ENCODE assay signal across 29 cellular contexts in genomic region chr17:21233581-21234337, GRCh38. TPM values are rescaled to one million over a fixed set of nuclear protein-coding genes. Genes with fewer than 3 reads are reported as not detected.
DNase-seq lines count a peak whose midpoint lies in the region; ATAC-seq and TF ChIP-seq lines count a peak whose summit lies in the region.
"Had no signal": no experiment of that assay in that cellular context is flagged by ENCODE, and none has a peak within 500 bp of the region (broad histone marks: within the 10 kb centered on the region; RNA-seq: fewer than 3 reads in every experiment).

No MANE protein-coding gene starts in this region.

- peaks cover 20% of the 10 kb centered on the region for H3K9me3 Mint-ChIP-seq in glutamatergic neuron (ENCODE audit: unreplicated experiment)

- H3K4me1 ChIP-seq in GM23248 (ENCODE audit: insufficient read depth) (no peaks in the 10 kb centered on the region), RWPE2 (ENCODE audit: insufficient read depth, poor library complexity, severe bottlenecking) (no peaks in the 10 kb centered on the region)
- H3K4me1 ChIP-seq: A549, SJCRH30 had no signal

- peaks cover 23% of the 10 kb centered on the region for H3K36me3 Mint-ChIP-seq in glutamatergic neuron (ENCODE audit: unreplicated experiment)

- WGBS in GM23248 (ENCODE audit: low coverage in 1 of 2, low lambda C conversion rate in 2 of 2, missing lambda C conversion rate in 2 of 2), 2 experiments = 13 to 22% methylated on average over 7 of the region's 7 CpGs

- no peaks in the 10 kb centered on the region for H3K79me2 ChIP-seq in GM23248 (ENCODE audit: insufficient read depth)

- no peak overlapping the region for H2AFZ ChIP-seq in GM23248

- no peaks in the 10 kb centered on the region for H3F3A ChIP-seq in GM23248 (ENCODE audit: insufficient read depth)

- POLR2A ChIA-PET in GM10248 (lab: Yijun Ruan, JAX) = no interaction called here

- no peak for TF ChIP-seq CTCF in RWPE2 (IDR thresholded peaks at IDR 0.05; ENCODE audit: poor library complexity, severe bottlenecking)
- no peak for TF ChIP-seq CTCF in glutamatergic neuron (IDR thresholded peaks at IDR 0.05; ENCODE audit: partially characterized antibody, unreplicated experiment)
- no peak for TF ChIP-seq CTCF in GM10248 (IDR thresholded peaks at IDR 0.05; ENCODE audit: control extremely low read depth, extremely low read depth, low read depth, missing control alignments)

- H4K20me1 ChIP-seq in GM23248 (ENCODE audit: insufficient read depth) = no peaks in the 10 kb centered on the region

- H3K9me3 ChIP-seq in GM23248 (ENCODE audit: low read depth) (no peaks in the 10 kb centered on the region), RWPE2 (ENCODE audit: severe bottlenecking) (no peaks in the 10 kb centered on the region)
- H3K9me3 ChIP-seq: A549 had no signal

- peak overlapping the region; percentile 52 for H3K27ac Mint-ChIP-seq in glutamatergic neuron (ENCODE audit: unreplicated experiment)
- H3K27ac Mint-ChIP-seq: activated naive CD8-positive, alpha-beta T cell had no signal

- DNase-seq in GM23248 (peak; percentile 40), RWPE2 (ENCODE audit: low spot score) (no peak), glutamatergic neuron (no peak), sciatic nerve (ENCODE audit: low spot score) (no peak), foreskin melanocyte (no peak), GM10248 (ENCODE audit: extremely low spot score) (no peak), HuH-7 (ENCODE audit: low spot score) (no peak), SW480 (ENCODE audit: low spot score) (no peak)
- DNase-seq: activated CD4-positive, alpha-beta T cell treated with anti-CD3 and anti-CD28 coated beads for 48 hours; AML-193; caudate nucleus; CD4-positive, CD25-positive, alpha-beta regulatory T cell; DMS79 treated with DMSO at 0.1 percent for 48 hours; effector memory CD4-positive, alpha-beta T cell; GOT3; NCI-H1417 treated with DMSO at 0.1 percent for 48 hours; NCI-H2081 treated with DMSO at 0.1 percent for 48 hours; NCI-H226; NCI-H69; SJCRH30; stimulated activated naive CD4-positive, alpha-beta T cell; SW 1271; T1000; WERI-Rb-1 had no signal

- no peaks in the 10 kb centered on the region for H3K36me3 ChIP-seq in GM23248 (ENCODE audit: low read depth)
- no peaks in the 10 kb centered on the region for H3K36me3 ChIP-seq in RWPE2 (ENCODE audit: low read depth)
- H3K36me3 ChIP-seq: SJCRH30, WERI-Rb-1 had no signal

- H3K9me2 ChIP-seq in GM23248 (ENCODE audit: insufficient read depth) = no peaks in the 10 kb centered on the region

- intact Hi-C loops in sciatic nerve (cut with DNase I) = no loop called here

- ATAC-seq in RWPE2 (ENCODE audit: low read depth) = peak; percentile 42; the same call in 1 of the 3 replicates
- ATAC-seq in sciatic nerve = peak; percentile 80

- H3K27ac ChIP-seq in GM23248 (no peak overlapping the region), RWPE2 (ENCODE audit: poor library complexity, severe bottlenecking) (no peak overlapping the region)
- H3K27ac ChIP-seq: A549, epithelial cell of prostate, SJCRH30, WERI-Rb-1 had no signal

- no peak overlapping the region for H3K9ac ChIP-seq in GM23248

- peaks cover 13% of the 10 kb centered on the region for H3K4me1 Mint-ChIP-seq in glutamatergic neuron (ENCODE audit: low read depth, unreplicated experiment)
- H3K4me1 Mint-ChIP-seq: nephron had no signal

- no peak overlapping the region for H3K4me2 ChIP-seq in GM23248 (ENCODE audit: unreplicated experiment)
- H3K4me2 ChIP-seq: A549 had no signal

- CTCF ChIA-PET in GM10248 (lab: Yijun Ruan, JAX) = interaction anchor here (1.1 kb wide), 1 partner anchor 14 kb away, joined by 3 read pairs; no protein-coding TSS in a partner anchor

- in situ Hi-C loops in GM23248 (cut with MboI) = loop anchor here (10.0 kb wide), 1 partner anchor 69 kb away; no protein-coding TSS in a partner anchor

- peak overlapping the region; percentile 18 for H3K4me3 Mint-ChIP-seq in glutamatergic neuron (ENCODE audit: unreplicated experiment)
- H3K4me3 Mint-ChIP-seq: activated naive CD8-positive, alpha-beta T cell; CD4-positive, CD25-positive, alpha-beta regulatory T cell; nephron had no signal

- H3K27me3 Mint-ChIP-seq in glutamatergic neuron (ENCODE audit: unreplicated experiment) = peaks cover 7% of the 10 kb centered on the region
- H3K27me3 Mint-ChIP-seq: activated naive CD8-positive, alpha-beta T cell; CD4-positive, CD25-positive, alpha-beta regulatory T cell had no signal

- H3K27me3 ChIP-seq in GM23248 (replicated peaks; ENCODE audit: insufficient read depth) = no peaks in the 10 kb centered on the region
- H3K27me3 ChIP-seq in RWPE2 (ENCODE audit: insufficient read depth, poor library complexity, severe bottlenecking) = no peaks in the 10 kb centered on the region
- H3K27me3 ChIP-seq: SJCRH30 had no signal

- H3K4me3 ChIP-seq in GM23248 (no peak overlapping the region), RWPE2 (ENCODE audit: severe bottlenecking) (no peak overlapping the region)
- H3K4me3 ChIP-seq: A549, coronary artery, SJCRH30 had no signal

RNA-seq across cellular contexts. Expression of gene NATD1, which starts 19.5 kb away (rescaled TPM):
- 5.0 and 9.6 TPM in 2 replicates for total RNA-seq in GM23248 (2014; rRNA removed; shearing (Covaris generic))
- polyA plus RNA-seq in GM23248 (2016; fragmentation: Nextera tagmentation; extraction: Ambion mirVana) = 3.6 and 4.0 TPM in 2 replicates
- total RNA-seq in glutamatergic neuron (ENCODE audit: unreplicated experiment) = 45.9 TPM
- 9.3 TPM for total RNA-seq in sciatic nerve

RNA-seq across cellular contexts. Expression of gene TMEM11, which starts 19.8 kb away (rescaled TPM):
- total RNA-seq in GM23248 (2014; rRNA removed; shearing (Covaris generic)) = 18.2 and 29.4 TPM in 2 replicates
- polyA plus RNA-seq in GM23248 (2016; fragmentation: Nextera tagmentation; extraction: Ambion mirVana) = 66.5 and 66.9 TPM in 2 replicates
- total RNA-seq in glutamatergic neuron (ENCODE audit: unreplicated experiment) = 26.0 TPM
- total RNA-seq in sciatic nerve = 16.6 TPM

RNA-seq across cellular contexts. Expression of gene MAP2K3, which starts 50.8 kb away (rescaled TPM):
- 32.2 and 42.6 TPM in 2 replicates for total RNA-seq in GM23248 (2014; rRNA removed; shearing (Covaris generic))
- 119 and 125 TPM in 2 replicates for polyA plus RNA-seq in GM23248 (2016; fragmentation: Nextera tagmentation; extraction: Ambion mirVana)
- 38.0 TPM for total RNA-seq in glutamatergic neuron (ENCODE audit: unreplicated experiment)
- 42.2 TPM for total RNA-seq in sciatic nerve
